In the genomic region with DNA sequence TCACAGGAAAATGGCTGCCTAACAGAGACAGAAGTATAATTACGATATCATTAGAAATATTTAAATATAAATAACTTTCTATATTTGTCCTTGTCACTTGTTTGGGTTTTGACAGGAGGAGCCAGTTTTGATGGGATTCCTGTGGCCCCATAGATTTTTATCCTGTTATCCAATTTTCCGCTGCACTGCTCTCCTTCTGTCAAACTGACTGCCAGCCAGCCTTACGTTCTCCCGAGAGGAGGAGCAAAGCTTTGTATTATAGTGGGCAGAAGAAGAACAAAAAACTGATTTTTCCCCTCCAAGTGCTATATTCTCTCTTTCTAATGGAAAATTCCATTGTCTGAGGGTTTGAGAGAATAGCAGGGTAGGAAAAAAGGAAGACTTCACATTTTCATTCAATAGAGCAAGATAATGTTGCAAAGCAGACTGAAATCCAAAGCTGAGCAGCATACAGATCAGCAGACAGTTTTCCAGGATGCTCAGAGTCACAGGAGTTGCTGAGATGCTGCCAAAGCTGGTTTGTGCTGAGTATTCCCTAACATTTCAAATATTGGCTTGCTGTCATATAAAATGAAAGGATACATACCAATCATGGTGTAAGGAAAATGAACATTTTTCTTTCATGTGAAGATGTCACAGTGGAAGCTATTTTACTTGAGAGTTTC, we compare ENCODE assay signal across 21 cellular contexts.
"Had no signal": no experiment of that assay in that cellular context is flagged by ENCODE, and none has a peak within 500 bp of the region (broad histone marks: within the 10 kb centered on the region; RNA-seq: fewer than 3 reads in every experiment).

No MANE protein-coding gene starts in this region.

- DNase-seq: activated CD4-positive, alpha-beta T cell treated with anti-CD3 and anti-CD28 coated beads for 1 hour; activated CD4-positive, alpha-beta T cell treated with anti-CD3 and anti-CD28 coated beads, Interleukin-2, amount 50 U/mL, for 48 hours; activated naive CD4-positive, alpha-beta T cell treated with anti-CD3 and anti-CD28 coated beads for 36 hours; activated naive CD8-positive, alpha-beta T cell treated with anti-CD3 and anti-CD28 coated beads, Interleukin-2, amount 50 U/mL, for 24 hours; activated T-cell treated with anti-CD3 and anti-CD28 coated beads, Interleukin-2, amount 50 U/mL, for 1 hour; mammary epithelial cell; naive thymus-derived CD8-positive, alpha-beta T cell; psoas muscle; right lobe of liver; stimulated activated naive CD8-positive, alpha-beta T cell treated with anti-CD3 and anti-CD28 coated beads, Interleukin-15, amount 100 ng/mL, for 72 hours; T-helper 1 cell; T1000; testis; upper lobe of left lung had no signal

- H3K79me2 ChIP-seq: hepatocyte had no signal

- H3K36me3 ChIP-seq: ascending aorta, right lobe of liver, upper lobe of left lung had no signal

- H3K4me1 ChIP-seq: ascending aorta, psoas muscle, right lobe of liver, testis, upper lobe of left lung had no signal

- H3K4me2 ChIP-seq: hepatocyte, smooth muscle cell had no signal

- H2AFZ ChIP-seq: hepatocyte had no signal

- H3K27me3 ChIP-seq: ascending aorta, hepatocyte, right lobe of liver, testis, upper lobe of left lung had no signal

- H3K27ac Mint-ChIP-seq: activated naive CD4-positive, alpha-beta T cell treated with anti-CD3 and anti-CD28 coated beads for 36 hours; activated naive CD8-positive, alpha-beta T cell treated with anti-CD3 and anti-CD28 coated beads, Interleukin-2, amount 50 U/mL, for 24 hours; activated T-helper 2 cell treated with anti-CD3 and anti-CD28 coated beads, Interferon-gamma antibody, Interleukin-2, Interleukin-4, amounts not matched to agents 10 μg/mL and 5 μg/mL and 100 μg/mL, durations not matched to agents 14 hours and 24 hours and 36 hours; stimulated activated naive CD8-positive, alpha-beta T cell treated with anti-CD3 and anti-CD28 coated beads, Interleukin-15, amount 100 ng/mL, for 72 hours had no signal

- FAIRE-seq: keratinocyte had no signal

- H3K27ac ChIP-seq: ascending aorta, hepatocyte, psoas muscle, right lobe of liver, testis, upper lobe of left lung had no signal

- H3K27me3 Mint-ChIP-seq: activated naive CD8-positive, alpha-beta T cell treated with anti-CD3 and anti-CD28 coated beads, Interleukin-2, amount 50 U/mL, for 24 hours; naive thymus-derived CD8-positive, alpha-beta T cell; stimulated activated naive CD8-positive, alpha-beta T cell treated with anti-CD3 and anti-CD28 coated beads, Interleukin-15, amount 100 ng/mL, for 72 hours had no signal

- ATAC-seq: activated naive CD8-positive, alpha-beta T cell treated with anti-CD3 and anti-CD28 coated beads, Interleukin-2, amount 50 U/mL, for 24 hours; esophagus mucosa; left lobe of liver; naive thymus-derived CD8-positive, alpha-beta T cell; psoas muscle; right lobe of liver; stimulated activated naive CD8-positive, alpha-beta T cell treated with anti-CD3 and anti-CD28 coated beads, Interleukin-15, amount 100 ng/mL, for 72 hours had no signal

- H3K4me3 ChIP-seq: ascending aorta, hepatocyte, psoas muscle, right lobe of liver, smooth muscle cell, testis, upper lobe of left lung had no signal

- H3K4me3 Mint-ChIP-seq: activated naive CD4-positive, alpha-beta T cell treated with anti-CD3 and anti-CD28 coated beads for 36 hours; activated naive CD8-positive, alpha-beta T cell treated with anti-CD3 and anti-CD28 coated beads, Interleukin-2, amount 50 U/mL, for 24 hours; naive thymus-derived CD8-positive, alpha-beta T cell; stimulated activated naive CD8-positive, alpha-beta T cell treated with anti-CD3 and anti-CD28 coated beads, Interleukin-15, amount 100 ng/mL, for 72 hours had no signal

- H3K9me3 ChIP-seq: ascending aorta, psoas muscle, right lobe of liver, testis, upper lobe of left lung had no signal
